15 cellular contexts compared by ENCODE assay signal in the genomic region with DNA sequence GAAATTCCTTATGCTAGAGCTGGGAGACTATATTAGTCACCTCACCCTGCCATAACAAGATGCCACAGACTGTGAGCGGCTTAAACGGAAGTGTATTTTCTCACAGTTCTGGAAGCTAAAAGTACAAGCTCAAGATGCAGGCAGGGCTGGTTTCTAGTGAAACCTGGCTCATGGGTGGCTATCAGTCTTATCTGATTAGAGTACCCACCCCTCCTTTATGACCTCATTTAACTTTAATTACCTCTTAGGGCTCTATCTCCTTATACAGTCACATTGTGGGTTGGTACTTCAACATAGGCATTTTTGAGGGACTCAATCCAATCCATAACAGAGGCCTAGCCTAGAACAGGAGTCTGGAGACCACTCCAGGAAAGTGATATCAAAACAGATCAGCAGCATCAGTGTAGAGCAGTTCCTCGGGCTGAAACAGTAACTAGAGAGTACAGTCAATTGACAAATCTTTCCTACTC. TPM values are rescaled to one million over a fixed set of nuclear protein-coding genes. Genes with fewer than 3 reads are reported as not detected.
DNase-seq lines count a peak whose midpoint lies in the region; ATAC-seq, FAIRE-seq and TF ChIP-seq lines count a peak whose summit lies in the region.
"Had no signal": no experiment of that assay in that cellular context is flagged by ENCODE, and none has a peak within 500 bp of the region (broad histone marks: within the 10 kb centered on the region; RNA-seq: fewer than 3 reads in every experiment).

No MANE protein-coding gene starts in this region.

- H2AK5ac ChIP-seq in IMR-90 (ENCODE audit: low read depth, low read length) = no peak overlapping the region

- H3K27me3 ChIP-seq in CD8-positive, alpha-beta memory T cell (ENCODE audit: insufficient read depth, low read length, poor library complexity, severe bottlenecking) = no peaks in the 10 kb centered on the region
- H3K27me3 ChIP-seq in IMR-90 (ENCODE audit: control insufficient read depth, insufficient read depth, low read length) (no peaks in the 10 kb centered on the region), bronchial epithelial cell (ENCODE audit: control insufficient read depth, insufficient read depth, low read length) (no peaks in the 10 kb centered on the region)
- H3K27me3 ChIP-seq in effector memory CD4-positive, alpha-beta T cell (replicated peaks; ENCODE audit: control insufficient read depth, insufficient read depth, low read length, poor library complexity, severe bottlenecking) = no peaks in the 10 kb centered on the region

- no peak for TF ChIP-seq RAD21 in IMR-90 (IDR thresholded peaks at IDR 0.05; ENCODE audit: low read length)

- H3K36me3 ChIP-seq in CD8-positive, alpha-beta memory T cell (ENCODE audit: insufficient read depth, low read length) = no peaks in the 10 kb centered on the region
- H3K36me3 ChIP-seq in IMR-90 (ENCODE audit: control insufficient read depth, insufficient read depth, low read length) (peaks cover 3% of the 10 kb centered on the region; the same call in 1 of the 2 replicates), bronchial epithelial cell (ENCODE audit: control insufficient read depth, insufficient read depth, low read length) (peaks cover 18% of the 10 kb centered on the region)
- no peaks in the 10 kb centered on the region for H3K36me3 ChIP-seq in effector memory CD4-positive, alpha-beta T cell (ENCODE audit: control insufficient read depth, insufficient read depth, low read length)

- H3K27me3 Mint-ChIP-seq in CD8-positive, alpha-beta memory T cell = peaks cover 0 to 4% of the 10 kb centered on the region in 2 donors
- no peaks in the 10 kb centered on the region for H3K27me3 Mint-ChIP-seq in mesothelial cell of epicardium (ENCODE audit: low read depth)
- H3K27me3 Mint-ChIP-seq: stimulated activated naive CD8-positive, alpha-beta T cell treated with anti-CD3 and anti-CD28 coated beads, Interleukin-15, amount 100 ng/mL, for 72 hours had no signal

- H3K23ac ChIP-seq in IMR-90 (ENCODE audit: low read depth, low read length) = no peak overlapping the region

- H3K4me3 ChIP-seq in CD8-positive, alpha-beta memory T cell (ENCODE audit: low read length) = no peak overlapping the region
- H3K4me3 ChIP-seq in IMR-90 (ENCODE audit: insufficient read depth, low read depth, low read length) (no peak overlapping the region), bronchial epithelial cell (ENCODE audit: low read depth, low read length) (no peak overlapping the region)
- no peak overlapping the region for H3K4me3 ChIP-seq in effector memory CD4-positive, alpha-beta T cell (ENCODE audit: insufficient read depth, low read depth, low read length, poor library complexity, severe bottlenecking)
- H3K4me3 ChIP-seq: GM12878 had no signal

- no peak overlapping the region for H3K14ac ChIP-seq in IMR-90 (replicated peaks; ENCODE audit: low read depth, low read length)

- CTCF ChIA-PET in CD8-positive, alpha-beta memory T cell (lab: Charles Lee) = no interaction called here
- CTCF ChIA-PET in IMR-90 (lab: Yijun Ruan, JAX) = interaction anchor here (0.6 kb wide), 1 partner anchor 299 kb away, joined by 3 read pairs; no protein-coding TSS in a partner anchor

- H4K8ac ChIP-seq in IMR-90 (ENCODE audit: low read depth in 2 of 2, low read length in 2 of 2) = peak overlapping the region in 1 of 2 experiments; percentile 29; a peak in 1 of 4 replicates

- peak overlapping the region; percentile 35; the same call in 1 of the 2 replicates for H3K18ac ChIP-seq in IMR-90 (ENCODE audit: low read depth, low read length)

- no peak overlapping the region for H3K27ac ChIP-seq in CD8-positive, alpha-beta memory T cell (ENCODE audit: low read depth, low read length)
- H3K27ac ChIP-seq in IMR-90 (ENCODE audit: insufficient read depth, low read length) = no peak overlapping the region
- H3K27ac ChIP-seq in effector memory CD4-positive, alpha-beta T cell (ENCODE audit: insufficient read depth, low read length, poor library complexity, severe bottlenecking) = no peak overlapping the region

- peaks cover 30 to 43% (median 40%) of the 10 kb centered on the region in 3 donors for H3K4me1 Mint-ChIP-seq in CD8-positive, alpha-beta memory T cell
- peaks cover 32% of the 10 kb centered on the region for H3K4me1 Mint-ChIP-seq in mesothelial cell of epicardium

- in situ Hi-C loops in IMR-90 (cut with MboI; ENCODE audit: low sequenced_read_pairs) = loop anchor here (10.0 kb wide), 2 partner anchors 183 to 283 kb away; no protein-coding TSS in a partner anchor

- H3K9me3 Mint-ChIP-seq in CD8-positive, alpha-beta memory T cell = no peaks in the 10 kb centered on the region
- H3K9me3 Mint-ChIP-seq in mesothelial cell of epicardium = no peaks in the 10 kb centered on the region
- H3K9me3 Mint-ChIP-seq: IgD-negative memory B cell; stimulated activated naive CD8-positive, alpha-beta T cell treated with anti-CD3 and anti-CD28 coated beads, Interleukin-15, amount 100 ng/mL, for 72 hours had no signal

- intact Hi-C loops in IMR-90 (cut with micrococcal nuclease) = no loop called here

- no peak overlapping the region for H2AK9ac ChIP-seq in IMR-90 (replicated peaks; ENCODE audit: low read depth, low read length, poor library complexity)

- H4K20me1 ChIP-seq in IMR-90 (ENCODE audit: insufficient read depth, low read length) = peaks cover 14% of the 10 kb centered on the region; the same call in 1 of the 2 replicates

- BruUV-seq in IMR-90 (replicated peaks; lab: Mats Ljungman, UMichigan) = no TSS peak

- H3K4ac ChIP-seq in IMR-90 (ENCODE audit: low read depth, low read length) = no peak overlapping the region

- TF ChIP-seq CTCF in IMR-90 (conservative IDR thresholded peaks at IDR 0.05; ENCODE audit: low read depth, low read length) (no peak), bronchial epithelial cell (IDR thresholded peaks at IDR 0.05; ENCODE audit: insufficient read depth, low read length, severe bottlenecking) (no peak), mesothelial cell of epicardium (IDR thresholded peaks at IDR 0.05; ENCODE audit: unreplicated experiment) (no peak)

- FAIRE-seq in bronchial epithelial cell (lab: Jason Lieb, UNC) = no peak
- FAIRE-seq: GM12878 had no signal

- no peak overlapping the region; the same call in 1 of the 2 replicates for H3K9ac ChIP-seq in IMR-90 (ENCODE audit: low read depth, low read length)

- peak overlapping the region; percentile 65 for H2BK5ac ChIP-seq in IMR-90 (ENCODE audit: low read depth, low read length, poor library complexity, severe bottlenecking)

- peak overlapping the region in 2 of 7 donors; percentile 23 to 71 for H3K4me3 Mint-ChIP-seq in CD8-positive, alpha-beta memory T cell
- H3K4me3 Mint-ChIP-seq in mesothelial cell of epicardium = no peak overlapping the region
- H3K4me3 Mint-ChIP-seq: stimulated activated naive CD8-positive, alpha-beta T cell treated with anti-CD3 and anti-CD28 coated beads, Interleukin-15, amount 100 ng/mL, for 72 hours had no signal

- no peak overlapping the region for H4K91ac ChIP-seq in IMR-90 (ENCODE audit: insufficient read depth, low read depth, low read length)

- no peak for TF ChIP-seq POLR2A in IMR-90 (IDR thresholded peaks at IDR 0.05; ENCODE audit: low read depth, low read length)

- POLR2A ChIA-PET in CD8-positive, alpha-beta memory T cell (lab: Charles Lee) = no interaction called here
- POLR2A ChIA-PET in IMR-90 (lab: Charles Lee; ENCODE audit: unreplicated experiment) = no interaction called here

- no CpG with 5 or more reads among the region's 3 CpGs for WGBS in IMR-90 (ENCODE audit: extremely low coverage in 2 of 2, insufficient read length in 1 of 2), 2 experiments

- peak overlapping the region; percentile 72; the same call in 1 of the 2 replicates for H4K5ac ChIP-seq in IMR-90 (ENCODE audit: low read depth, low read length)

- H3K9me1 ChIP-seq in IMR-90 (ENCODE audit: insufficient read depth, low read length) = peaks cover 5% of the 10 kb centered on the region

- H2BK20ac ChIP-seq in IMR-90 (ENCODE audit: low read depth, low read length) = no peak overlapping the region

- ATAC-seq in IMR-90 (ENCODE audit: low read depth) (no peak), GM18870 (IDR thresholded peaks at IDR 0.05; ENCODE audit: unreplicated experiment) (no peak)
- ATAC-seq: GM12878; stimulated activated naive CD8-positive, alpha-beta T cell treated with anti-CD3 and anti-CD28 coated beads, Interleukin-15, amount 100 ng/mL, for 72 hours had no signal

- H3K4me2 ChIP-seq in IMR-90 (ENCODE audit: low read depth, low read length) = peak overlapping the region; percentile 2; the same call in 1 of the 2 replicates

- dilution Hi-C loops in IMR-90 (cut with HindIII; ENCODE audit: low sequenced_read_pairs, unreplicated experiment) = no loop called here

- no peaks in the 10 kb centered on the region for H3K9me3 ChIP-seq in CD8-positive, alpha-beta memory T cell (ENCODE audit: low read length)
- H3K9me3 ChIP-seq in IMR-90 (ENCODE audit: control insufficient read depth, insufficient read depth, low read length) = no peaks in the 10 kb centered on the region
- no peaks in the 10 kb centered on the region for H3K9me3 ChIP-seq in effector memory CD4-positive, alpha-beta T cell (ENCODE audit: control insufficient read depth, low read length)

- H3K36me3 Mint-ChIP-seq in CD8-positive, alpha-beta memory T cell = peaks cover 0 to 9% (median 0%) of the 10 kb centered on the region in 3 donors
- H3K36me3 Mint-ChIP-seq in mesothelial cell of epicardium = peaks cover 25% of the 10 kb centered on the region

- DNase-seq in CD8-positive, alpha-beta memory T cell = no peak
- DNase-seq in IMR-90 (peak; percentile 69), bronchial epithelial cell (ENCODE audit: low read depth) (peak; percentile 69), mesothelial cell of epicardium (ENCODE audit: low spot score in 2 of 2, unreplicated experiment in 2 of 2) (no peak), medulla oblongata (ENCODE audit: extremely low spot score) (no peak)
- no peak for DNase-seq in effector memory CD4-positive, alpha-beta T cell
- no peak for DNase-seq in stimulated activated CD4-positive, alpha-beta T cell treated with anti-CD3 and anti-CD28 coated beads, Interleukin-12 subunit alpha, Interleukin-12 subunit beta, amount 100 ng/mL, for 4 hours
- DNase-seq: activated CD4-positive, CD25-positive, alpha-beta regulatory T cell; activated effector memory CD4-positive, alpha-beta T cell treated with Interleukin-2 at 50 U/mL for 16 hours; C1 segment of cervical spinal cord; SHP77 treated with DMSO at 0.1 percent for 48 hours; stimulated activated naive CD8-positive, alpha-beta T cell treated with anti-CD3 and anti-CD28 coated beads, Interleukin-15, amount 100 ng/mL, for 72 hours had no signal

- H3K79me1 ChIP-seq in IMR-90 (ENCODE audit: low read depth in 1 of 2, low read length in 2 of 2) = peaks cover 8 to 21% of the 10 kb centered on the region in 2 experiments

- H2AFZ ChIP-seq in IMR-90 (replicated peaks; ENCODE audit: low read length, poor library complexity) = no peak overlapping the region

- no peak overlapping the region for H2BK15ac ChIP-seq in IMR-90 (ENCODE audit: low read depth, low read length)

- no peak overlapping the region for H3K56ac ChIP-seq in IMR-90 (ENCODE audit: extremely low read depth, insufficient read depth, low read length)

- H3K4me1 ChIP-seq in CD8-positive, alpha-beta memory T cell (ENCODE audit: insufficient read depth, low read length) = peaks cover 26% of the 10 kb centered on the region
- peaks cover 8% of the 10 kb centered on the region for H3K4me1 ChIP-seq in IMR-90 (ENCODE audit: control insufficient read depth, insufficient read depth, low read length)
- peaks cover 12% of the 10 kb centered on the region for H3K4me1 ChIP-seq in effector memory CD4-positive, alpha-beta T cell (ENCODE audit: control insufficient read depth, insufficient read depth, low read length, poor library complexity, severe bottlenecking)

- H3K27ac Mint-ChIP-seq in CD8-positive, alpha-beta memory T cell = peak overlapping the region in 5 of 8 donors; percentile 6 to 52 (median 28)
- peak overlapping the region; percentile 62 for H3K27ac Mint-ChIP-seq in mesothelial cell of epicardium
- H3K27ac Mint-ChIP-seq: stimulated activated naive CD8-positive, alpha-beta T cell treated with anti-CD3 and anti-CD28 coated beads, Interleukin-15, amount 100 ng/mL, for 72 hours had no signal

- H2BK120ac ChIP-seq in IMR-90 (ENCODE audit: low read depth, low read length) = no peak overlapping the region

RNA-seq across cellular contexts. Expression of gene SNRNP48, which starts 2.3 kb away (rescaled TPM):
- 10 to 100 TPM; 14.6 to 15.0 TPM for total RNA-seq in CD8-positive, alpha-beta memory T cell
- polyA plus RNA-seq in CD8-positive, alpha-beta memory T cell = 11.2 TPM
- total RNA-seq in IMR-90 (2012; rRNA removed) (5.2 and 9.4 TPM in 2 replicates), bronchial epithelial cell (10.0 and 12.8 TPM in 2 replicates), mesothelial cell of epicardium (11.9 to 14.2 TPM (median 13.0 TPM) in 3 replicates)
- 4.0 and 6.2 TPM in 2 replicates for polyA plus RNA-seq in IMR-90 (2012; rRNA removed)
- polyA plus RNA-seq in IMR-90 (2012; cell fraction: cytosol; rRNA removed) = 0.92 and 1.0 TPM in 2 replicates
- 3.8 and 13.3 TPM in 2 replicates for polyA plus RNA-seq in IMR-90 (2012; cell fraction: nucleus; rRNA removed; ENCODE audit: low replicate concordance)

RNA-seq across cellular contexts. Expression of gene DSP, which starts 46.2 kb away (rescaled TPM):
- under 1 TPM in 1 of 2 experiments, not detected in 1; 0.04 TPM for total RNA-seq in CD8-positive, alpha-beta memory T cell
- 0.08 TPM for polyA plus RNA-seq in CD8-positive, alpha-beta memory T cell
- 20.1 and 23.6 TPM in 2 replicates for total RNA-seq in IMR-90 (2012; rRNA removed)
- 6.8 and 7.1 TPM in 2 replicates for polyA plus RNA-seq in IMR-90 (2012; rRNA removed)
- polyA plus RNA-seq in IMR-90 (2012; cell fraction: cytosol; rRNA removed) = 2.5 and 2.9 TPM in 2 replicates
- polyA plus RNA-seq in IMR-90 (2012; cell fraction: nucleus; rRNA removed; ENCODE audit: low replicate concordance) = 4.1 and 10.9 TPM in 2 replicates
- total RNA-seq in bronchial epithelial cell = 394 and 699 TPM in 2 replicates
- total RNA-seq in mesothelial cell of epicardium = 163 to 172 TPM (median 171 TPM) in 3 replicates

Comparison
In these comparisons a context has a peak if more than half of its experiments do, and no peak if none do; other contexts are left out.
1. DNase-seq: peak in IMR-90 (single experiment) and bronchial epithelial cell (single experiment); none in CD8-positive, alpha-beta memory T cell (0 of 5), mesothelial cell of epicardium (0 of 2), effector memory CD4-positive, alpha-beta T cell (0 of 3), stimulated activated CD4-positive, alpha-beta T cell treated with anti-CD3 and anti-CD28 coated beads, Interleukin-12 subunit alpha, Interleukin-12 subunit beta, amount 100 ng/mL, for 4 hours (single experiment) and medulla oblongata (single experiment).
2. RNA of gene DSP, which starts 46.2 kb away (total RNA-seq): 394 to 699 TPM in bronchial epithelial cell, 163 to 172 TPM in mesothelial cell of epicardium and 20.1 to 23.6 TPM in IMR-90; 0.04 TPM in CD8-positive, alpha-beta memory T cell; every median in the first group is over 10 times any median in the second.